1 cellular context compared by ENCODE assay signal in the genomic region with DNA sequence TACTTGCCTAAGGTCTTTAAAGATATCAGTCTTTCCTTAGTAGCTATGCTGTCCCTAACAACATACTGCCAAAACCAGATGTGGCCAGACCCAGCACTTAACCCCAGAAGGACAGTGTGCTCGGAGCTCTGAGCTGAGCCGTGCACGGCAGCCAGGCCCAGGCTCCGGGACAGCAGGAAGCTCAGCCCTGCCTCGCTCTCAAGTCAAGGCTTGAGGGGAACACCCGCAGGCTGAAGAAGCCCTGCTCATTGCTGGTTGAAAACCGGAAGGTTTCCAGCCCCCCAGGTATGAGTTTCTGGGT.
TF ChIP-seq lines count a peak whose summit lies in the region.

No MANE protein-coding gene starts in this region.

TF ChIP-seq in SK-N-SH, 30 proteins besides CTCF, POLR2A, EP300 and RAD21 (continued from another document):
- no peak for TF ChIP-seq TCF12 (IDR thresholded peaks at IDR 0.05)
- TF ChIP-seq, protein P1, sequence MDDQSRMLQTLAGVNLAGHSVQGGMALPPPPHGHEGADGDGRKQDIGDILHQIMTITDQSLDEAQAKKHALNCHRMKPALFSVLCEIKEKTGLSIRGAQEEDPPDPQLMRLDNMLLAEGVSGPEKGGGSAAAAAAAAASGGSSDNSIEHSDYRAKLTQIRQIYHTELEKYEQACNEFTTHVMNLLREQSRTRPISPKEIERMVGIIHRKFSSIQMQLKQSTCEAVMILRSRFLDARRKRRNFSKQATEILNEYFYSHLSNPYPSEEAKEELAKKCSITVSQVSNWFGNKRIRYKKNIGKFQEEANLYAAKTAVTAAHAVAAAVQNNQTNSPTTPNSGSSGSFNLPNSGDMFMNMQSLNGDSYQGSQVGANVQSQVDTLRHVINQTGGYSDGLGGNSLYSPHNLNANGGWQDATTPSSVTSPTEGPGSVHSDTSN (IDR thresholded peaks at IDR 0.05) = no peak
- no peak for TF ChIP-seq FOSL2 (IDR thresholded peaks at IDR 0.05; ENCODE audit: borderline replicate concordance, low read depth)
- no peak for TF ChIP-seq NRF1 (IDR thresholded peaks at IDR 0.05; ENCODE audit: low read depth, low read length)
- TF ChIP-seq MEF2A (IDR thresholded peaks at IDR 0.05; ENCODE audit: borderline replicate concordance, low read depth) = no peak
- TF ChIP-seq, protein P2, sequence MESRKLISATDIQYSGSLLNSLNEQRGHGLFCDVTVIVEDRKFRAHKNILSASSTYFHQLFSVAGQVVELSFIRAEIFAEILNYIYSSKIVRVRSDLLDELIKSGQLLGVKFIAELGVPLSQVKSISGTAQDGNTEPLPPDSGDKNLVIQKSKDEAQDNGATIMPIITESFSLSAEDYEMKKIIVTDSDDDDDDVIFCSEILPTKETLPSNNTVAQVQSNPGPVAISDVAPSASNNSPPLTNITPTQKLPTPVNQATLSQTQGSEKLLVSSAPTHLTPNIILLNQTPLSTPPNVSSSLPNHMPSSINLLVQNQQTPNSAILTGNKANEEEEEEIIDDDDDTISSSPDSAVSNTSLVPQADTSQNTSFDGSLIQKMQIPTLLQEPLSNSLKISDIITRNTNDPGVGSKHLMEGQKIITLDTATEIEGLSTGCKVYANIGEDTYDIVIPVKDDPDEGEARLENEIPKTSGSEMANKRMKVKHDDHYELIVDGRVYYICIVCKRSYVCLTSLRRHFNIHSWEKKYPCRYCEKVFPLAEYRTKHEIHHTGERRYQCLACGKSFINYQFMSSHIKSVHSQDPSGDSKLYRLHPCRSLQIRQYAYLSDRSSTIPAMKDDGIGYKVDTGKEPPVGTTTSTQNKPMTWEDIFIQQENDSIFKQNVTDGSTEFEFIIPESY (IDR thresholded peaks at IDR 0.05; ENCODE audit: borderline replicate concordance, low read depth) = no peak
- no peak for TF ChIP-seq RCOR1 (IDR thresholded peaks at IDR 0.05; ENCODE audit: low read length)
- no peak for TF ChIP-seq TEAD4 (IDR thresholded peaks at IDR 0.05; ENCODE audit: borderline replicate concordance, insufficient read depth)
